ENCODE assay signal across 10 cellular contexts in the genomic region with DNA sequence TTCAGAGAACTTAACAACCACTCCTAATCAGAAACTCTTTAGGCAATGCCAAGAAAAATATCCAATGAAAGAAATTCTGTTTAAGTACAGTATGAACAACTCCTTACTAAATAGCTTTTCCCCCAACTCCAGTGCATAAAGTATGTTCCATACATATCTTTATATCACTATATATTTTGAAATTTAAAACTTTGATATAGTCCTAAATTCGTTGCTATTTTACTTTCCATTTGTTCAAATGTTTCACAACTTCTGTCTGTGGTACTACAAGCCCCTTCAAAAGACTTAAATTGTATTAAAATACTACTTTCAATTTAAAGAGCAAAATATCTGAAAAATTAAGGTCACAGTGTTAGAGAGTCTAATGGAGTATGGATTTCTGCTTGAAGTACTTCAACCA. TPM values are rescaled to one million over a fixed set of nuclear protein-coding genes. Genes with fewer than 3 reads are reported as not detected.
"Had no signal": no experiment of that assay in that cellular context is flagged by ENCODE, and none has a peak within 500 bp of the region (broad histone marks: within the 10 kb centered on the region; RNA-seq: fewer than 3 reads in every experiment).

No MANE protein-coding gene starts in this region.

- H3K36me3 ChIP-seq: HAP-1 had no signal

- H3K4me3 ChIP-seq: GM23248, HAP-1 had no signal

- H3K9ac ChIP-seq: GM23248 had no signal

- DNase-seq: GM23248, GOT3, H7, HFFc6, IMR-90, KBM-7 had no signal

- H3K27ac Mint-ChIP-seq: HFFc6 had no signal

- H3K27ac ChIP-seq: GM23248 had no signal

- ATAC-seq: HCT116 had no signal

- H3K4me3 Mint-ChIP-seq: HFFc6 had no signal

- H2AFZ ChIP-seq: GM23248 had no signal

- H3K9me3 Mint-ChIP-seq: HFFc6 had no signal

- H3K9me3 ChIP-seq: HAP-1 had no signal

- FAIRE-seq: HTR-8/SVneo had no signal

RNA-seq across cellular contexts. Expression of gene STK33, which starts 52.6 kb away (rescaled TPM):
- total RNA-seq: GM23248, HT-29 had no signal
- polyA plus RNA-seq: GM23248 had no signal
